In genomic region chr2:64996914-64997313, GRCh38 we compare ENCODE assay signal across 21 cellular contexts. TPM values are rescaled to one million over a fixed set of nuclear protein-coding genes. Genes with fewer than 3 reads are reported as not detected.
DNase-seq lines count a peak whose midpoint lies in the region; ATAC-seq, FAIRE-seq and TF ChIP-seq lines count a peak whose summit lies in the region.
"Had no signal": no experiment of that assay in that cellular context is flagged by ENCODE, and none has a peak within 500 bp of the region (broad histone marks: within the 10 kb centered on the region; RNA-seq: fewer than 3 reads in every experiment).

No MANE protein-coding gene starts in this region.

- no peaks in the 10 kb centered on the region for H3K27me3 ChIP-seq in K562 (ENCODE audit: control insufficient read depth in 2 of 2, insufficient read depth in 2 of 2, low read length in 2 of 2)
- no peaks in the 10 kb centered on the region for H3K27me3 ChIP-seq in naive thymus-derived CD4-positive, alpha-beta T cell (ENCODE audit: control insufficient read depth in 2 of 2, insufficient read depth in 2 of 2, low read length in 2 of 2)
- H3K27me3 ChIP-seq: adrenal gland had no signal

- H3K4me1 Mint-ChIP-seq in HFFc6 (ENCODE audit: low read depth) (peaks cover 8% of the 10 kb centered on the region), osteocyte (ENCODE audit: unreplicated experiment) (peaks cover 89% of the 10 kb centered on the region)
- H3K4me1 Mint-ChIP-seq in naive thymus-derived CD4-positive, alpha-beta T cell, result peaks cover 0 to 42% (median 2%) of the 10 kb centered on the region in 7 donors

- peaks cover 0 to 12% of the 10 kb centered on the region in 2 experiments; a peak in 3 of 5 replicates for H3K4me1 ChIP-seq in K562 (replicated peaks in 1 of 2; ENCODE audit: control insufficient read depth in 2 of 2, insufficient read depth in 2 of 2, low read length in 2 of 2)
- no peaks in the 10 kb centered on the region for H3K4me1 ChIP-seq in naive thymus-derived CD4-positive, alpha-beta T cell (ENCODE audit: control insufficient read depth in 2 of 2, insufficient read depth in 2 of 2, low read length in 2 of 2)

- no peak for FAIRE-seq in D721Med (lab: Jason Lieb, UNC)
- FAIRE-seq in K562 (lab: Jason Lieb, UNC), result no peak
- no peak for FAIRE-seq in HTR-8/SVneo (lab: Jason Lieb, UNC)
- FAIRE-seq: frontal cortex, GM12892 had no signal

- H3K27ac Mint-ChIP-seq in HFFc6, result no peak overlapping the region
- peak overlapping the region; percentile 70 for H3K27ac Mint-ChIP-seq in osteocyte (ENCODE audit: unreplicated experiment)
- peak overlapping the region in 1 of 9 donors; percentile 38 for H3K27ac Mint-ChIP-seq in naive thymus-derived CD4-positive, alpha-beta T cell

- TF ChIP-seq POLR2A in K562 (conservative IDR thresholded peaks at IDR 0.05), result no peak

- TF ChIP-seq CTCF in D721Med (IDR thresholded peaks at IDR 0.05; ENCODE audit: insufficient read depth, missing control alignments) (no peak), HFFc6 (IDR thresholded peaks at IDR 0.05) (peak; percentile 48), K562 (IDR thresholded peaks at IDR 0.05 in 2 of 3, conservative IDR thresholded peaks at IDR 0.05 in 1 of 3; ENCODE audit: insufficient read depth in 2 of 3, low read depth in 1 of 3, low read length in 3 of 3) (no peak), osteocyte (IDR thresholded peaks at IDR 0.05) (peak; percentile 17)

- H3K36me3 Mint-ChIP-seq in HFFc6 (ENCODE audit: low read depth), result no peaks in the 10 kb centered on the region
- H3K36me3 Mint-ChIP-seq in osteocyte (ENCODE audit: unreplicated experiment), result peaks cover 11% of the 10 kb centered on the region
- H3K36me3 Mint-ChIP-seq in naive thymus-derived CD4-positive, alpha-beta T cell, result peaks cover 0 to 26% (median 3%) of the 10 kb centered on the region in 5 donors

- DNase-seq in D721Med (ENCODE audit: insufficient read length, low spot score), result peak; percentile 51
- no peak for DNase-seq in HFFc6
- no peak for DNase-seq in K562 (ENCODE audit: extremely low read depth in 1 of 4, low spot score in 3 of 4)
- DNase-seq in osteocyte (ENCODE audit: extremely low spot score, unreplicated experiment), result no peak
- DNase-seq in HTR-8/SVneo (ENCODE audit: insufficient read length, low spot score), result no peak
- no peak for DNase-seq in HT-29 (ENCODE audit: low spot score)
- no peak for DNase-seq in naive thymus-derived CD4-positive, alpha-beta T cell
- no peak for DNase-seq in KG1 (lab: John Stamatoyannopoulos, UW)
- DNase-seq: activated CD4-positive, alpha-beta T cell treated with anti-CD3 and anti-CD28 coated beads for 48 hours; activated T-cell treated with anti-CD3 and anti-CD28 coated beads, Interleukin-2, amount 50 U/mL, for 48 hours; adrenal gland; cerebellar nuclear complex; naive B cell; NCI-H1436; NCI-H345; SIG-M5; T1000 had no signal

- no peaks in the 10 kb centered on the region; the same call in 2 of the 3 replicates for H3K36me3 ChIP-seq in K562 (ENCODE audit: control insufficient read depth, insufficient read depth, low read length)
- no peaks in the 10 kb centered on the region for H3K36me3 ChIP-seq in naive thymus-derived CD4-positive, alpha-beta T cell (ENCODE audit: control insufficient read depth in 2 of 3, insufficient read depth in 3 of 3, low read length in 3 of 3)
- H3K36me3 ChIP-seq: adrenal gland had no signal

- H3K9me3 Mint-ChIP-seq in HFFc6, result no peaks in the 10 kb centered on the region
- no peaks in the 10 kb centered on the region for H3K9me3 Mint-ChIP-seq in osteocyte (ENCODE audit: unreplicated experiment)
- H3K9me3 Mint-ChIP-seq in naive thymus-derived CD4-positive, alpha-beta T cell, result no peaks in the 10 kb centered on the region
- H3K9me3 Mint-ChIP-seq: CD14-positive monocyte, naive B cell had no signal

- TF ChIP-seq RAD21 in K562 (CRISPR knock-in tag; conservative IDR thresholded peaks at IDR 0.05 in 1 of 2, IDR thresholded peaks at IDR 0.05 in 1 of 2), result no peak

- no peaks in the 10 kb centered on the region; the same call in 1 of the 2 replicates for H3K27me3 Mint-ChIP-seq in HFFc6 (ENCODE audit: insufficient read depth)
- H3K27me3 Mint-ChIP-seq in osteocyte (ENCODE audit: unreplicated experiment), result no peaks in the 10 kb centered on the region
- no peaks in the 10 kb centered on the region for H3K27me3 Mint-ChIP-seq in naive thymus-derived CD4-positive, alpha-beta T cell
- H3K27me3 Mint-ChIP-seq: naive B cell had no signal

- no peak overlapping the region for H2AFZ ChIP-seq in K562 (ENCODE audit: low read depth, low read length)

- H4K20me1 ChIP-seq in K562 (replicated peaks; ENCODE audit: control insufficient read depth, insufficient read depth, low read length), result peaks cover 11% of the 10 kb centered on the region

- TF ChIP-seq EP300 in K562 (IDR thresholded peaks at IDR 0.05; ENCODE audit: low read length), result no peak

- no peak overlapping the region for H3K4me2 ChIP-seq in K562 (ENCODE audit: insufficient read depth, low read length)
- H3K4me2 ChIP-seq: KMS-11 had no signal

- 65% methylated on average over 3 of the region's 3 CpGs for WGBS in K562 (ENCODE audit: insufficient coverage, low coverage, missing lambda C conversion rate)

- H3K4me3 ChIP-seq in K562, result no peak overlapping the region
- H3K4me3 ChIP-seq in naive thymus-derived CD4-positive, alpha-beta T cell (ENCODE audit: low read length), result no peak overlapping the region
- H3K4me3 ChIP-seq: adrenal gland had no signal

- POLR2A ChIA-PET in K562 (lab: Yijun Ruan, JAX), result interaction anchor here (1.1 to 1.4 kb wide), 4 partner anchors 9 to 90 kb away, joined by 3 to 5 read pairs (median 4); no protein-coding TSS in a partner anchor
- POLR2A ChIA-PET in naive thymus-derived CD4-positive, alpha-beta T cell (lab: Charles Lee), result no interaction called here

- CTCF ChIA-PET in K562 (lab: Yijun Ruan, JAX; ENCODE audit: low intra/inter-chr PET ratio), result no interaction called here
- CTCF ChIA-PET in naive thymus-derived CD4-positive, alpha-beta T cell (lab: Charles Lee), result interaction anchor here (0.5 to 1.6 kb wide), 2 partner anchors 17 to 96 kb away, joined by 3 read pairs; no protein-coding TSS in a partner anchor

- no peak overlapping the region for H3K9ac ChIP-seq in K562 (ENCODE audit: insufficient read depth in 1 of 2, low read depth in 2 of 2, low read length in 2 of 2)
- H3K9ac ChIP-seq: KMS-11 had no signal

- no peak overlapping the region for H3K27ac ChIP-seq in K562 (ENCODE audit: extremely low read depth, low read depth, low read length)
- H3K27ac ChIP-seq in naive thymus-derived CD4-positive, alpha-beta T cell (ENCODE audit: low read depth, low read length), result no peak overlapping the region
- H3K27ac ChIP-seq: KMS-11 had no signal

- intact Hi-C loops in K562 (cut with micrococcal nuclease), result no loop called here
- intact Hi-C loops in naive thymus-derived CD4-positive, alpha-beta T cell (cut with micrococcal nuclease), result no loop called here

- H3K4me3 Mint-ChIP-seq in HFFc6, result no peak overlapping the region
- no peak overlapping the region for H3K4me3 Mint-ChIP-seq in osteocyte (ENCODE audit: unreplicated experiment)
- no peak overlapping the region for H3K4me3 Mint-ChIP-seq in naive thymus-derived CD4-positive, alpha-beta T cell
- H3K4me3 Mint-ChIP-seq: CD14-positive monocyte had no signal

- no TSS peak for BruUV-seq in K562 (replicated peaks; lab: Mats Ljungman, UMichigan)

- in situ Hi-C loops in K562 (cut with MboI), result no loop called here

- ATAC-seq in K562, result peak; percentile 24; the same call in 1 of the 3 replicates
- ATAC-seq in naive thymus-derived CD4-positive, alpha-beta T cell, result no peak

- no peaks in the 10 kb centered on the region for H3K9me3 ChIP-seq in K562 (replicated peaks; ENCODE audit: control insufficient read depth, insufficient read depth, low read depth, low read length)
- no peaks in the 10 kb centered on the region for H3K9me3 ChIP-seq in naive thymus-derived CD4-positive, alpha-beta T cell (ENCODE audit: control insufficient read depth in 2 of 3, low read length in 3 of 3)
- H3K9me3 ChIP-seq: adrenal gland had no signal

- no peaks in the 10 kb centered on the region for H3K9me1 ChIP-seq in K562 (ENCODE audit: control insufficient read depth, insufficient read depth, low read length)

- peaks cover 8% of the 10 kb centered on the region; the same call in 1 of the 3 replicates for H3K79me2 ChIP-seq in K562 (ENCODE audit: control insufficient read depth, insufficient read depth, low read length)

RNA-seq across cellular contexts. Expression of gene SLC1A4, which starts 7.7 kb away (rescaled TPM):
- 10 to 100 TPM in 1 of 6 experiments, 1 to 10 TPM in 5; 7.2 to 10.3 (median 9.0) TPM for total RNA-seq in HFFc6 (2021; fragmentation: NEBNext Ultra II Directional; extraction: Animal tissue kit (Norgen Biotek cat#: 25700))
- total RNA-seq in K562 (2011; cell fraction: chromatin; rRNA removed; ENCODE audit: low replicate concordance), result 17.5 and 18.4 TPM in 2 replicates
- 26.2 and 28.7 TPM in 2 replicates for total RNA-seq in K562 (2011; cell fraction: nucleolus; rRNA removed)
- 23.0 and 27.7 TPM in 2 replicates for total RNA-seq in K562 (2011; cell fraction: nucleoplasm; rRNA removed)
- total RNA-seq in K562 (2014; rRNA removed) (13.9 TPM in 2 replicates), K562 (2014; rRNA removed; fragmentation: Illumina TruSeq; extraction: Trizol) (10.9 and 11.5 TPM in 2 replicates), K562 (2015; rRNA removed; fragmentation: Illumina TruSeq; extraction: Trizol) (4.4 and 4.6 TPM in 2 replicates), K562 (2021) (18.5 and 24.0 TPM in 2 replicates), osteocyte (78.7 and 81.8 TPM in 2 replicates)
- polyA plus RNA-seq in K562 (2011; rRNA removed) (6.9 and 13.4 TPM in 2 replicates), K562 (2014; fragmentation: Illumina TruSeq; extraction: Trizol) (16.4 and 18.0 TPM in 2 replicates), K562 (2014; fragmentation: Nextera tagmentation; extraction: Ambion mirVana) (1 to 10 TPM; 5.0 to 6.8 TPM), K562 (2014; rRNA removed) (9.8 and 11.6 TPM in 2 replicates)
- 7.5 and 14.3 TPM in 2 replicates for polyA plus RNA-seq in K562 (2011; cell fraction: cytosol; rRNA removed)
- 11.3 and 11.9 TPM in 2 replicates for polyA plus RNA-seq in K562 (2011; cell fraction: nucleus; rRNA removed)
- polyA plus RNA-seq in K562 (2012), result 8.3 and 42.0 TPM in 2 replicates
- 14.3 and 23.1 TPM in 2 replicates for polyA minus RNA-seq in K562 (2011; rRNA and poly(A)+ RNA removed)
- 10.3 and 18.3 TPM in 2 replicates for polyA minus RNA-seq in K562 (2011; cell fraction: cytosol; rRNA and poly(A)+ RNA removed)
- polyA minus RNA-seq in K562 (2011; cell fraction: nucleus; rRNA and poly(A)+ RNA removed), result 4.3 and 8.0 TPM in 2 replicates
- total RNA-seq in HT-29 (2014; rRNA removed; shearing (Covaris generic)), result 7.9 and 8.7 TPM in 2 replicates
- total RNA-seq in naive thymus-derived CD4-positive, alpha-beta T cell, result 10 to 100 TPM in 1 of 5 experiments, 1 to 10 TPM in 4; 1.1 to 34.5 (median 2.2) TPM
- polyA plus RNA-seq in naive thymus-derived CD4-positive, alpha-beta T cell, result under 1 TPM in 1 of 2 donors, not detected in 1; 0.33 TPM

RNA-seq across cellular contexts. Expression of gene CEP68, which starts 59.3 kb away (rescaled TPM):
- total RNA-seq in HFFc6 (2021; fragmentation: NEBNext Ultra II Directional; extraction: Animal tissue kit (Norgen Biotek cat#: 25700)), result 1 to 10 TPM; 5.7 to 9.7 (median 7.1) TPM
- 19.6 and 32.3 TPM in 2 replicates for total RNA-seq in K562 (2011; cell fraction: chromatin; rRNA removed; ENCODE audit: low replicate concordance)
- total RNA-seq in K562 (2011; cell fraction: nucleolus; rRNA removed), result 15.3 and 16.3 TPM in 2 replicates
- 16.1 and 19.7 TPM in 2 replicates for total RNA-seq in K562 (2011; cell fraction: nucleoplasm; rRNA removed)
- total RNA-seq in K562 (2014; rRNA removed) (4.5 and 7.2 TPM in 2 replicates), K562 (2014; rRNA removed; fragmentation: Illumina TruSeq; extraction: Trizol) (5.2 and 5.3 TPM in 2 replicates), K562 (2015; rRNA removed; fragmentation: Illumina TruSeq; extraction: Trizol) (4.8 and 5.1 TPM in 2 replicates), K562 (2021) (8.5 and 9.1 TPM in 2 replicates), osteocyte (20.7 and 22.4 TPM in 2 replicates)
- polyA plus RNA-seq in K562 (2011; rRNA removed) (5.4 and 9.7 TPM in 2 replicates), K562 (2014; fragmentation: Illumina TruSeq; extraction: Trizol) (6.7 and 7.2 TPM in 2 replicates), K562 (2014; fragmentation: Nextera tagmentation; extraction: Ambion mirVana) (1 to 10 TPM; 1.4 to 1.5 TPM), K562 (2014; rRNA removed) (5.2 and 8.7 TPM in 2 replicates)
- 4.7 and 6.8 TPM in 2 replicates for polyA plus RNA-seq in K562 (2011; cell fraction: cytosol; rRNA removed)
- polyA plus RNA-seq in K562 (2011; cell fraction: nucleus; rRNA removed), result 9.6 and 10.4 TPM in 2 replicates
- polyA plus RNA-seq in K562 (2012), result 4.6 and 8.4 TPM in 2 replicates
- 8.3 and 11.7 TPM in 2 replicates for polyA minus RNA-seq in K562 (2011; rRNA and poly(A)+ RNA removed)
- 3.4 and 4.0 TPM in 2 replicates for polyA minus RNA-seq in K562 (2011; cell fraction: cytosol; rRNA and poly(A)+ RNA removed)
- polyA minus RNA-seq in K562 (2011; cell fraction: nucleus; rRNA and poly(A)+ RNA removed), result 10.6 and 15.1 TPM in 2 replicates
- 2.2 and 3.4 TPM in 2 replicates for total RNA-seq in HT-29 (2014; rRNA removed; shearing (Covaris generic))
- 10 to 100 TPM in 4 of 5 experiments, 1 to 10 TPM in 1; 8.5 to 52.0 (median 20.8) TPM for total RNA-seq in naive thymus-derived CD4-positive, alpha-beta T cell
- 10 to 100 TPM; 25.6 to 36.0 TPM for polyA plus RNA-seq in naive thymus-derived CD4-positive, alpha-beta T cell

Comparison
In these comparisons a context has a peak if more than half of its experiments do, and no peak if none do; other contexts are left out.
1. CTCF ChIP-seq: peak in HFFc6 (single experiment) and osteocyte (single experiment); none in D721Med (single experiment) and K562 (0 of 3).